2 cellular contexts compared by ENCODE assay signal in genomic region chr20:33668087-33668790, GRCh38.
TF ChIP-seq lines count a peak whose summit lies in the region.

No MANE protein-coding gene starts in this region.

TF ChIP-seq in PFSK-1, 5 proteins besides CTCF, POLR2A, EP300 and RAD21:
- TF ChIP-seq SIN3A (IDR thresholded peaks at IDR 0.05; ENCODE audit: borderline replicate concordance, insufficient read depth, low read length) = no peak
- TF ChIP-seq POLR2AphosphoS5 (IDR thresholded peaks at IDR 0.05; ENCODE audit: low read depth, low read length) = no peak
- peak; percentile 37 for TF ChIP-seq FOXP2 (optimal IDR thresholded peaks at IDR 0.05; ENCODE audit: borderline replicate concordance, extremely low read depth, extremely low read length, insufficient read depth)
- no peak for TF ChIP-seq TAF1 (IDR thresholded peaks at IDR 0.05; ENCODE audit: borderline replicate concordance, insufficient read depth, low read length)

TF ChIP-seq in K562, 482 proteins besides CTCF, POLR2A, EP300 and RAD21:
- TF ChIP-seq HCFC1 (IDR thresholded peaks at IDR 0.05; ENCODE audit: low read depth, low read length) (0 out of 2 replicates have a peak, but pooled peaks have one; percentile 33), RAD51 (IDR thresholded peaks at IDR 0.05; ENCODE audit: borderline replicate concordance, low read depth) (no peak), SMC3 (conservative IDR thresholded peaks at IDR 0.05; ENCODE audit: insufficient read depth, low read depth, low read length) (peak; percentile 42; the same call in 1 of the 2 replicates), MGA (IDR thresholded peaks at IDR 0.05) (no peak), CTCFL (IDR thresholded peaks at IDR 0.05; ENCODE audit: borderline replicate concordance, insufficient read depth, low read depth, low read length, poor library complexity, severe bottlenecking) (peak; percentile 28), BCOR (IDR thresholded peaks at IDR 0.05) (peak; percentile 60)
